ENCODE assay signal across 23 cellular contexts in genomic region chr19:19059837-19060611, GRCh38. TPM values are rescaled to one million over a fixed set of nuclear protein-coding genes. Genes with fewer than 3 reads are reported as not detected.
DNase-seq lines count a peak whose midpoint lies in the region; ATAC-seq and TF ChIP-seq lines count a peak whose summit lies in the region.
"Had no signal": no experiment of that assay in that cellular context is flagged by ENCODE, and none has a peak within 500 bp of the region (broad histone marks: within the 10 kb centered on the region; RNA-seq: fewer than 3 reads in every experiment).

No MANE protein-coding gene starts in this region.

- H3K9me3 ChIP-seq in adipocyte (ENCODE audit: control insufficient read depth, low read length) (no peaks in the 10 kb centered on the region), gastrocnemius medialis (no peaks in the 10 kb centered on the region)
- H3K9me3 ChIP-seq: body of pancreas, spleen, tibial nerve had no signal

- DNase-seq in DMS153 (lab: John Stamatoyannopoulos, UW) (peak; percentile 57), DMS153 treated with DMSO at 0.1 percent for 48 hours (lab: John Stamatoyannopoulos, UW; ENCODE audit: unreplicated experiment) (no peak), NCI-H2029 (lab: John Stamatoyannopoulos, UW) (peak; percentile 95), adipocyte (ENCODE audit: low read depth) (no peak), gastrocnemius medialis (no peak), GM10266 (ENCODE audit: extremely low spot score) (no peak), SW 1271 (lab: John Stamatoyannopoulos, UW) (no peak)
- DNase-seq in stimulated activated CD4-positive, alpha-beta T cell treated with anti-CD3 and anti-CD28 coated beads, Interleukin-1b, Interleukin-23, amount 100 ng/mL, for 48 hours = no peak
- DNase-seq: activated CD4-positive, alpha-beta T cell treated with anti-CD3 and anti-CD28 coated beads, Interleukin-2, amount 10 ng/mL, durations not matched to agents 7 days and 5 days; activated naive CD4-positive, alpha-beta T cell treated with anti-CD3 and anti-CD28 coated beads for 36 hours; DND-41; immature natural killer cell; Karpas-422; mesenchymal stem cell; naive thymus-derived CD8-positive, alpha-beta T cell; NCI-H1694; NCI-H524; spleen had no signal

- intact Hi-C loops in gastrocnemius medialis (cut with DNase I; ENCODE audit: low total_unique reads) = loop anchor here (10.0 kb wide), 1 partner anchor 1035 kb away; no protein-coding TSS in a partner anchor

- peak overlapping the region; percentile 89 to 95 (median 93) for H3K27ac ChIP-seq in gastrocnemius medialis
- H3K27ac ChIP-seq: body of pancreas, HL-60, SK-N-MC, spleen, tibial nerve had no signal

- peak overlapping the region; percentile 13 for H3K9ac ChIP-seq in adipocyte (ENCODE audit: low read length)

- TF ChIP-seq CTCF in gastrocnemius medialis (IDR thresholded peaks at IDR 0.05 in 4 of 5, conservative IDR thresholded peaks at IDR 0.05 in 1 of 5) (no peak), GM10266 (IDR thresholded peaks at IDR 0.05; ENCODE audit: control insufficient read depth, insufficient read depth, low read depth, missing control alignments) (no peak)

- H3K36me3 ChIP-seq in adipocyte (ENCODE audit: control insufficient read depth, insufficient read depth, low read length, severe bottlenecking) (peaks cover 42% of the 10 kb centered on the region), gastrocnemius medialis (peaks cover 0 to 22% of the 10 kb centered on the region in 2 donors)

- in situ Hi-C loops in gastrocnemius medialis (cut with MboI; ENCODE audit: low sequenced_read_pairs in 4 of 4) = loop anchor here in 2 of 4 donors (5.0 to 10.0 kb wide), 2 partner anchors 75 to 77 kb away; partner anchors contain the start of gene TMEM161A (in 2 of the 2)

- no peak for TF ChIP-seq POLR2A in gastrocnemius medialis (IDR thresholded peaks at IDR 0.05)

- H3K4me3 ChIP-seq in adipocyte (ENCODE audit: low read length) (no peak overlapping the region), gastrocnemius medialis (no peak overlapping the region)
- H3K4me3 ChIP-seq: body of pancreas, SK-N-MC, spleen, tibial nerve had no signal

- H3K27me3 ChIP-seq in adipocyte (replicated peaks; ENCODE audit: control insufficient read depth, insufficient read depth, low read length) (no peaks in the 10 kb centered on the region), gastrocnemius medialis (no peaks in the 10 kb centered on the region)
- H3K27me3 ChIP-seq: body of pancreas, spleen, tibial nerve had no signal

- no peak for ATAC-seq in gastrocnemius medialis
- ATAC-seq: body of pancreas; esophagus mucosa; naive thymus-derived CD8-positive, alpha-beta T cell had no signal

- H3K4me1 ChIP-seq in adipocyte (ENCODE audit: control insufficient read depth, insufficient read depth, low read length) (peaks cover 29% of the 10 kb centered on the region), gastrocnemius medialis (peaks cover 44 to 52% of the 10 kb centered on the region in 2 donors)

RNA-seq across cellular contexts. Expression of gene SLC25A42, which starts 3.8 kb away (rescaled TPM):
- total RNA-seq in gastrocnemius medialis = 10 to 100 TPM; 12.3 to 85.3 (median 37.1) TPM

RNA-seq across cellular contexts. Expression of gene ARMC6, which starts 26.6 kb away (rescaled TPM):
- 10 to 100 TPM; 18.2 to 35.7 (median 25.2) TPM for total RNA-seq in gastrocnemius medialis

RNA-seq across cellular contexts. Expression of gene SUGP2, which starts 26.7 kb away (rescaled TPM):
- 10 to 100 TPM; 24.6 to 38.2 (median 32.8) TPM for total RNA-seq in gastrocnemius medialis

Comparison
In these comparisons a context has a peak if more than half of its experiments do, and no peak if none do; other contexts are left out.
1. DNase-seq: peak in DMS153 (single experiment) and NCI-H2029 (single experiment); none in DMS153 treated with DMSO at 0.1 percent for 48 hours (single experiment), adipocyte (single experiment), gastrocnemius medialis (0 of 2), GM10266 (single experiment), stimulated activated CD4-positive, alpha-beta T cell treated with anti-CD3 and anti-CD28 coated beads, Interleukin-1b, Interleukin-23, amount 100 ng/mL, for 48 hours (single experiment) and SW 1271 (0 of 2).